In genomic region chr3:157606392-157607197, GRCh38 we compare ENCODE assay signal across 8 cellular contexts.
DNase-seq lines count a peak whose midpoint lies in the region; ATAC-seq and TF ChIP-seq lines count a peak whose summit lies in the region.

No MANE protein-coding gene starts in this region.

- no peaks in the 10 kb centered on the region for H3K4me1 Mint-ChIP-seq in progenitor cell of endocrine pancreas (ENCODE audit: low read depth)

- peaks cover 3% of the 10 kb centered on the region for H3K9me3 Mint-ChIP-seq in progenitor cell of endocrine pancreas (ENCODE audit: low read depth)

- no peaks in the 10 kb centered on the region for H3K27me3 ChIP-seq in vagina

- no peaks in the 10 kb centered on the region for H3K36me3 ChIP-seq in ES-I3 (ENCODE audit: insufficient read depth, low read length)
- H3K36me3 ChIP-seq in vagina, result no peaks in the 10 kb centered on the region

- no peak overlapping the region for H3K4me3 ChIP-seq in vagina

- no peaks in the 10 kb centered on the region for H3K27me3 Mint-ChIP-seq in progenitor cell of endocrine pancreas

- H3K9ac ChIP-seq in ES-I3 (ENCODE audit: low read depth, low read length), result peak overlapping the region; percentile 3; the same call in 1 of the 2 replicates

- H3K4me1 ChIP-seq in ES-I3 (ENCODE audit: insufficient read depth, low read length) (0 out of 2 replicates have a peak, but pooled peaks cover 5% of the 10 kb centered on the region), vagina (no peaks in the 10 kb centered on the region)

- H3K4me3 Mint-ChIP-seq in progenitor cell of endocrine pancreas (ENCODE audit: low read depth), result no peak overlapping the region

- no peak overlapping the region for H3K27ac Mint-ChIP-seq in progenitor cell of endocrine pancreas

- ATAC-seq in GM21576 (IDR thresholded peaks at IDR 0.05; ENCODE audit: unreplicated experiment), result peak; percentile 97

- peak; percentile 89 for TF ChIP-seq CTCF in progenitor cell of endocrine pancreas (IDR thresholded peaks at IDR 0.05; ENCODE audit: unreplicated experiment)
- TF ChIP-seq CTCF in vagina (IDR thresholded peaks at IDR 0.05), result peak; percentile 6 to 68 (median 64)

- intact Hi-C loops in vagina (cut with DNase I), result no loop called here

- DNase-seq in HuH-7 (ENCODE audit: low spot score) (peak; percentile 58), SHP77 treated with DMSO at 0.1 percent for 48 hours (lab: John Stamatoyannopoulos, UW) (peak; percentile 47), glomerular visceral epithelial cell (ENCODE audit: extremely low spot score) (peak; percentile 77), progenitor cell of endocrine pancreas (ENCODE audit: low spot score, unreplicated experiment) (peak; percentile 71), vagina (ENCODE audit: extremely low spot score in 2 of 2) (peak in 1 of 2 donors; percentile 56)
- DNase-seq in activated gamma-delta T cell treated with anti-CD3 and anti-CD28 coated beads, Interleukin-2, amount 50 U/mL, for 16 hours (ENCODE audit: low read depth), result peak; percentile 40

- TF ChIP-seq POLR2A in vagina (IDR thresholded peaks at IDR 0.05), result no peak

- no peaks in the 10 kb centered on the region for H3K36me3 Mint-ChIP-seq in progenitor cell of endocrine pancreas (ENCODE audit: insufficient read depth)

- no peak overlapping the region for H3K27ac ChIP-seq in vagina

- H3K9me3 ChIP-seq in ES-I3 (ENCODE audit: control insufficient read depth, insufficient read depth, low read length) (no peaks in the 10 kb centered on the region), vagina (no peaks in the 10 kb centered on the region)
